In genomic region chr13:51663980-51664957, GRCh38 we compare ENCODE assay signal across 11 cellular contexts.
DNase-seq lines count a peak whose midpoint lies in the region; ATAC-seq, FAIRE-seq and TF ChIP-seq lines count a peak whose summit lies in the region.
"Had no signal": no experiment of that assay in that cellular context is flagged by ENCODE, and none has a peak within 500 bp of the region (broad histone marks: within the 10 kb centered on the region; RNA-seq: fewer than 3 reads in every experiment).

No MANE protein-coding gene starts in this region.

- H3K4me1 Mint-ChIP-seq in endodermal cell = peaks cover 19% of the 10 kb centered on the region

- H3K79me2 ChIP-seq in osteoblast (ENCODE audit: insufficient read depth, low read length) = peaks cover 88% of the 10 kb centered on the region

- DNase-seq in D721Med (ENCODE audit: insufficient read length, low spot score) (no peak), NCI-H82 (lab: John Stamatoyannopoulos, UW) (peak; percentile 74), foreskin keratinocyte (peak in 1 of 2 donors; percentile 42), osteoblast (ENCODE audit: insufficient read length, low spot score, missing footprints) (no peak), esophagus muscularis mucosa (ENCODE audit: extremely low spot score) (no peak), endodermal cell (no peak)
- DNase-seq: activated CD8-positive, alpha-beta memory T cell treated with anti-CD3 and anti-CD28 coated beads for 24 hours; activated effector memory CD4-positive, alpha-beta T cell treated with Interleukin-2 at 50 U/mL for 16 hours; NCI-H1092 had no signal

- H3K36me3 Mint-ChIP-seq in endodermal cell (ENCODE audit: low read depth) = peaks cover 9% of the 10 kb centered on the region

- no peaks in the 10 kb centered on the region for H3K9me3 Mint-ChIP-seq in endodermal cell

- TF ChIP-seq POLR2A in esophagus muscularis mucosa (IDR thresholded peaks at IDR 0.05; ENCODE audit: low read depth) = no peak

- H3K9me3 ChIP-seq in osteoblast (ENCODE audit: low read depth, low read length) (no peaks in the 10 kb centered on the region), esophagus muscularis mucosa (no peaks in the 10 kb centered on the region), endodermal cell (ENCODE audit: control insufficient read depth, low read length) (no peaks in the 10 kb centered on the region)

- H3K4me2 ChIP-seq in osteoblast (ENCODE audit: insufficient read depth, low read length) = peak overlapping the region; percentile 14

- ATAC-seq in foreskin keratinocyte = peak; percentile 78
- no peak for ATAC-seq in HG03457 (IDR thresholded peaks at IDR 0.05; ENCODE audit: unreplicated experiment)

- peak overlapping the region; percentile 36 for H2AFZ ChIP-seq in osteoblast (ENCODE audit: low read length)

- FAIRE-seq in D721Med (lab: Jason Lieb, UNC) = peak; percentile 44
- FAIRE-seq: frontal cortex had no signal

- no peaks in the 10 kb centered on the region for H3K27me3 ChIP-seq in foreskin keratinocyte
- no peaks in the 10 kb centered on the region for H3K27me3 ChIP-seq in osteoblast (ENCODE audit: insufficient read depth, low read length)
- H3K27me3 ChIP-seq in esophagus muscularis mucosa = no peaks in the 10 kb centered on the region
- H3K27me3 ChIP-seq in endodermal cell (ENCODE audit: control insufficient read depth, insufficient read depth, low read length, poor library complexity, severe bottlenecking) = no peaks in the 10 kb centered on the region

- intact Hi-C loops in esophagus muscularis mucosa (cut with DNase I) = no loop called here

- H3K4me1 ChIP-seq in foreskin keratinocyte (peaks cover 29% of the 10 kb centered on the region), osteoblast (ENCODE audit: insufficient read depth, low read length) (peaks cover 40% of the 10 kb centered on the region), esophagus muscularis mucosa (peaks cover 0 to 21% (median 3%) of the 10 kb centered on the region in 4 donors), endodermal cell (ENCODE audit: control insufficient read depth, insufficient read depth, low read length) (no peaks in the 10 kb centered on the region)

- no peaks in the 10 kb centered on the region for H4K20me1 ChIP-seq in osteoblast (ENCODE audit: insufficient read depth, low read length)

- H3K27ac ChIP-seq in foreskin keratinocyte (no peak overlapping the region), osteoblast (ENCODE audit: low read depth, low read length) (no peak overlapping the region), esophagus muscularis mucosa (replicated peaks in 1 of 4) (no peak overlapping the region), endodermal cell (ENCODE audit: low read depth, low read length) (no peak overlapping the region)

- no peaks in the 10 kb centered on the region for H3K27me3 Mint-ChIP-seq in endodermal cell (ENCODE audit: insufficient read depth)

- H3K27ac Mint-ChIP-seq in endodermal cell = no peak overlapping the region

- H3K4me3 ChIP-seq in osteoblast (ENCODE audit: insufficient read depth, low read length) (no peak overlapping the region), esophagus muscularis mucosa (no peak overlapping the region), endodermal cell (ENCODE audit: low read length) (no peak overlapping the region)

- H3K9ac ChIP-seq in endodermal cell (ENCODE audit: extremely low read depth, low read length, poor library complexity, severe bottlenecking) = no peak overlapping the region

- TF ChIP-seq CTCF in D721Med (IDR thresholded peaks at IDR 0.05; ENCODE audit: insufficient read depth, missing control alignments) = no peak
- TF ChIP-seq CTCF in foreskin keratinocyte (conservative IDR thresholded peaks at IDR 0.05) = no peak
- TF ChIP-seq CTCF in osteoblast (IDR thresholded peaks at IDR 0.05; ENCODE audit: extremely low read depth, low read depth, low read length) = no peak
- TF ChIP-seq CTCF in esophagus muscularis mucosa (IDR thresholded peaks at IDR 0.05) = no peak
- no peak for TF ChIP-seq CTCF in endodermal cell (conservative IDR thresholded peaks at IDR 0.05)

- H3K36me3 ChIP-seq in osteoblast (ENCODE audit: insufficient read depth, low read length) = peaks cover 7% of the 10 kb centered on the region
- peaks cover 0 to 6% (median 0%) of the 10 kb centered on the region in 4 donors for H3K36me3 ChIP-seq in esophagus muscularis mucosa
- peaks cover 7% of the 10 kb centered on the region for H3K36me3 ChIP-seq in endodermal cell (ENCODE audit: control insufficient read depth, insufficient read depth, low read length)

- no peak overlapping the region for H3K4me3 Mint-ChIP-seq in endodermal cell

- WGBS in esophagus muscularis mucosa = 83% methylated on average over 8 of the region's 8 CpGs
- 85 to 93% methylated on average over 6 to 8 of the region's 8 CpGs for WGBS in endodermal cell (ENCODE audit: insufficient coverage in 1 of 2, insufficient read length in 1 of 2), 2 experiments

- TF ChIP-seq EP300 in esophagus muscularis mucosa (IDR thresholded peaks at IDR 0.05) = no peak
